In genomic region chr22:17429516-17429915, GRCh38 we compare ENCODE assay signal across 11 cellular contexts.
"Had no signal": no experiment of that assay in that cellular context is flagged by ENCODE, and none has a peak within 500 bp of the region (broad histone marks: within the 10 kb centered on the region; RNA-seq: fewer than 3 reads in every experiment).

No MANE protein-coding gene starts in this region.

- ATAC-seq: activated CD8-positive, alpha-beta memory T cell treated with anti-CD3 and anti-CD28 coated beads, Interleukin-2, amount 10 ng/mL, durations not matched to agents 7 days and 5 days; stimulated activated naive CD8-positive, alpha-beta T cell treated with anti-CD3 and anti-CD28 coated beads, Interleukin-15, Interleukin-2, amounts not matched to agents 100 U/mL and 50 U/mL, for 24 hours had no signal

- H3K4me1 Mint-ChIP-seq: activated CD8-positive, alpha-beta memory T cell treated with anti-CD3 and anti-CD28 coated beads, Interleukin-2, amount 10 ng/mL, durations not matched to agents 7 days and 5 days had no signal

- H3K4me3 Mint-ChIP-seq: activated B cell treated with CpG ODN at 0.5 μM for 24 hours; activated CD4-positive, alpha-beta memory T cell treated with anti-CD3 and anti-CD28 coated beads for 36 hours; activated CD8-positive, alpha-beta memory T cell treated with anti-CD3 and anti-CD28 coated beads, Interleukin-2, amount 10 ng/mL, durations not matched to agents 7 days and 5 days; activated naive CD8-positive, alpha-beta T cell; dendritic cell treated with granulocyte-macrophage colony-stimulating factor and Interleukin-4, amounts not matched to agents 40 ng/mL and 50 ng/mL, for 4 days; neural crest cell had no signal

- DNase-seq: activated B cell treated with CpG ODN at 0.5 μM for 24 hours; activated CD4-positive, alpha-beta memory T cell treated with anti-CD3 and anti-CD28 coated beads for 36 hours; activated CD4-positive, alpha-beta T cell treated with anti-CD3 and anti-CD28 coated beads for 4 hours; activated CD8-positive, alpha-beta memory T cell treated with anti-CD3 and anti-CD28 coated beads, Interleukin-2, amount 10 ng/mL, durations not matched to agents 7 days and 5 days; effector memory CD4-positive, alpha-beta T cell; left ventricle myocardium superior; stimulated activated naive CD8-positive, alpha-beta T cell treated with anti-CD3 and anti-CD28 coated beads, Interleukin-15, Interleukin-2, amounts not matched to agents 100 U/mL and 50 U/mL, for 24 hours; tibial artery had no signal

- H3K9me3 Mint-ChIP-seq: activated B cell treated with CpG ODN at 0.5 μM for 24 hours; activated CD4-positive, alpha-beta memory T cell treated with anti-CD3 and anti-CD28 coated beads for 36 hours had no signal

- H3K27ac Mint-ChIP-seq: activated B cell treated with CpG ODN at 0.5 μM for 24 hours; activated CD4-positive, alpha-beta memory T cell treated with anti-CD3 and anti-CD28 coated beads for 36 hours; activated CD8-positive, alpha-beta memory T cell treated with anti-CD3 and anti-CD28 coated beads, Interleukin-2, amount 10 ng/mL, durations not matched to agents 7 days and 5 days; activated naive CD8-positive, alpha-beta T cell; dendritic cell treated with granulocyte-macrophage colony-stimulating factor and Interleukin-4, amounts not matched to agents 40 ng/mL and 50 ng/mL, for 4 days had no signal

- H3K36me3 Mint-ChIP-seq: activated CD4-positive, alpha-beta memory T cell treated with anti-CD3 and anti-CD28 coated beads for 36 hours; activated CD8-positive, alpha-beta memory T cell treated with anti-CD3 and anti-CD28 coated beads, Interleukin-2, amount 10 ng/mL, durations not matched to agents 7 days and 5 days; activated naive CD8-positive, alpha-beta T cell had no signal
